ENCODE assay signal across 11 cellular contexts in genomic region chr1:54289939-54290233, GRCh38.
DNase-seq lines count a peak whose midpoint lies in the region; ATAC-seq and TF ChIP-seq lines count a peak whose summit lies in the region.
"Had no signal": no experiment of that assay in that cellular context is flagged by ENCODE, and none has a peak within 500 bp of the region (broad histone marks: within the 10 kb centered on the region; RNA-seq: fewer than 3 reads in every experiment).

No MANE protein-coding gene starts in this region.

- no peak overlapping the region for H3K23ac ChIP-seq in mesenchymal stem cell (ENCODE audit: low read length in 2 of 2)

- H3K27me3 Mint-ChIP-seq in activated T-cell treated with anti-CD3 and anti-CD28 coated beads, Interleukin-2, amount 50 U/mL, for 72 hours (ENCODE audit: low read depth), result no peaks in the 10 kb centered on the region
- H3K27me3 Mint-ChIP-seq in glutamatergic neuron (ENCODE audit: unreplicated experiment), result peaks cover 40% of the 10 kb centered on the region

- no peak overlapping the region for H2AK5ac ChIP-seq in mesenchymal stem cell (ENCODE audit: low read length, severe bottlenecking)

- no peak overlapping the region for H3K18ac ChIP-seq in mesenchymal stem cell (ENCODE audit: low read depth in 1 of 2, low read length in 2 of 2)

- intact Hi-C loops in tibial artery (cut with DNase I; ENCODE audit: low total_unique reads), result no loop called here

- no peak for DNase-seq in activated T-cell treated with anti-CD3 and anti-CD28 coated beads, Interleukin-2, amount 50 U/mL, for 72 hours
- DNase-seq in activated T-cell treated with anti-CD3 and anti-CD28 coated beads for 4 hours, result no peak
- no peak for DNase-seq in activated naive CD4-positive, alpha-beta T cell treated with anti-CD3 and anti-CD28 coated beads, Interleukin-2, amount 50 U/mL, for 72 hours (ENCODE audit: low spot score in 2 of 2)
- no peak for DNase-seq in mesenchymal stem cell
- peak; percentile 38 to 79 for DNase-seq in tibial artery
- no peak for DNase-seq in NCI-H2227 (lab: John Stamatoyannopoulos, UW; ENCODE audit: unreplicated experiment)
- no peak for DNase-seq in amniotic stem cell (lab: John Stamatoyannopoulos, UW)
- DNase-seq in glutamatergic neuron, result no peak
- DNase-seq: DMS79 treated with DMSO at 0.1 percent for 48 hours, NCI-H2171, trophoblast cell had no signal

- H3K4me3 Mint-ChIP-seq in activated T-cell treated with anti-CD3 and anti-CD28 coated beads, Interleukin-2, amount 50 U/mL, for 72 hours, result peak overlapping the region in 1 of 2 donors; percentile 31
- no peak overlapping the region for H3K4me3 Mint-ChIP-seq in glutamatergic neuron (ENCODE audit: unreplicated experiment)

- WGBS in mesenchymal stem cell, result 97% methylated on average over 1 of the region's 1 CpG

- H3K4me3 ChIP-seq in mesenchymal stem cell (ENCODE audit: insufficient read depth in 1 of 2, low read depth in 1 of 2, low read length in 2 of 2), result no peak overlapping the region
- H3K4me3 ChIP-seq in tibial artery, result no peak overlapping the region

- no peak overlapping the region for H3K4ac ChIP-seq in mesenchymal stem cell (ENCODE audit: low read depth in 1 of 2, low read length in 2 of 2)

- no peak overlapping the region for H3K14ac ChIP-seq in mesenchymal stem cell (ENCODE audit: low read length in 2 of 2)

- H2BK12ac ChIP-seq in mesenchymal stem cell (ENCODE audit: low read length in 2 of 2), result no peak overlapping the region

- no peak for ATAC-seq in activated T-cell treated with anti-CD3 and anti-CD28 coated beads, Interleukin-2, amount 50 U/mL, for 72 hours (replicated peaks in 1 of 2)
- no peak for ATAC-seq in activated naive CD4-positive, alpha-beta T cell treated with anti-CD3 and anti-CD28 coated beads, Interleukin-2, amount 50 U/mL, for 72 hours

- peak overlapping the region; percentile 0 for H3K27ac Mint-ChIP-seq in activated T-cell treated with anti-CD3 and anti-CD28 coated beads, Interleukin-2, amount 50 U/mL, for 72 hours
- H3K27ac Mint-ChIP-seq in activated naive CD4-positive, alpha-beta T cell treated with anti-CD3 and anti-CD28 coated beads, Interleukin-2, amount 50 U/mL, for 72 hours, result peak overlapping the region; percentile 13 to 87
- no peak overlapping the region for H3K27ac Mint-ChIP-seq in glutamatergic neuron (ENCODE audit: unreplicated experiment)

- TF ChIP-seq CTCF in tibial artery (IDR thresholded peaks at IDR 0.05), result no peak
- TF ChIP-seq CTCF in glutamatergic neuron (IDR thresholded peaks at IDR 0.05; ENCODE audit: partially characterized antibody, unreplicated experiment), result no peak

- H3K9me3 Mint-ChIP-seq in activated T-cell treated with anti-CD3 and anti-CD28 coated beads, Interleukin-2, amount 50 U/mL, for 72 hours, result no peaks in the 10 kb centered on the region
- H3K9me3 Mint-ChIP-seq in activated naive CD4-positive, alpha-beta T cell treated with anti-CD3 and anti-CD28 coated beads, Interleukin-2, amount 50 U/mL, for 72 hours, result no peaks in the 10 kb centered on the region
- H3K9me3 Mint-ChIP-seq in glutamatergic neuron (ENCODE audit: unreplicated experiment), result peaks cover 53% of the 10 kb centered on the region

- no peak overlapping the region for H2BK5ac ChIP-seq in mesenchymal stem cell (ENCODE audit: low read depth, low read length, poor library complexity, severe bottlenecking)

- H3K4me1 Mint-ChIP-seq in activated T-cell treated with anti-CD3 and anti-CD28 coated beads, Interleukin-2, amount 50 U/mL, for 72 hours (ENCODE audit: low read depth), result peaks cover 70% of the 10 kb centered on the region
- peaks cover 77% of the 10 kb centered on the region for H3K4me1 Mint-ChIP-seq in glutamatergic neuron (ENCODE audit: low read depth, unreplicated experiment)

- no peaks in the 10 kb centered on the region for H3K36me3 Mint-ChIP-seq in activated T-cell treated with anti-CD3 and anti-CD28 coated beads, Interleukin-2, amount 50 U/mL, for 72 hours (ENCODE audit: insufficient read depth in 2 of 2)
- H3K36me3 Mint-ChIP-seq in activated naive CD4-positive, alpha-beta T cell treated with anti-CD3 and anti-CD28 coated beads, Interleukin-2, amount 50 U/mL, for 72 hours, result peaks cover 0 to 5% of the 10 kb centered on the region in 2 donors
- no peaks in the 10 kb centered on the region for H3K36me3 Mint-ChIP-seq in glutamatergic neuron (ENCODE audit: unreplicated experiment)

- H2BK120ac ChIP-seq in mesenchymal stem cell (ENCODE audit: low read depth, low read length), result no peak overlapping the region

- no peak overlapping the region for H3K4me2 ChIP-seq in mesenchymal stem cell (ENCODE audit: low read length, poor library complexity, severe bottlenecking)

- H3K79me1 ChIP-seq in mesenchymal stem cell (replicated peaks; ENCODE audit: low read length, poor library complexity, severe bottlenecking), result peaks cover 48% of the 10 kb centered on the region

- H2AFZ ChIP-seq in mesenchymal stem cell (ENCODE audit: low read depth, low read length), result no peak overlapping the region

- H3K27ac ChIP-seq in mesenchymal stem cell (ENCODE audit: low read length, poor library complexity, severe bottlenecking) (no peak overlapping the region), tibial artery (peak overlapping the region; percentile 87 to 98)

- H3K4me1 ChIP-seq in mesenchymal stem cell (ENCODE audit: control insufficient read depth, insufficient read depth, low read depth, low read length) (peaks cover 17% of the 10 kb centered on the region), tibial artery (peaks cover 0 to 100% (median 90%) of the 10 kb centered on the region in 4 donors)

- H3K9ac ChIP-seq in mesenchymal stem cell (ENCODE audit: low read length), result peak overlapping the region; percentile 46

- no peaks in the 10 kb centered on the region for H3K9me3 ChIP-seq in mesenchymal stem cell (ENCODE audit: control insufficient read depth, low read length)
- no peaks in the 10 kb centered on the region for H3K9me3 ChIP-seq in tibial artery

- H4K8ac ChIP-seq in mesenchymal stem cell (ENCODE audit: low read length), result no peak overlapping the region

- peaks cover 0 to 3% of the 10 kb centered on the region in 2 experiments for H3K36me3 ChIP-seq in mesenchymal stem cell (ENCODE audit: control insufficient read depth in 1 of 2, insufficient read depth in 2 of 2, low read depth in 1 of 2, low read length in 2 of 2)
- no peaks in the 10 kb centered on the region for H3K36me3 ChIP-seq in tibial artery

- H3K27me3 ChIP-seq in mesenchymal stem cell (ENCODE audit: control insufficient read depth in 1 of 2, insufficient read depth in 1 of 2, low read length in 2 of 2) (no peaks in the 10 kb centered on the region), tibial artery (no peaks in the 10 kb centered on the region)

- H4K91ac ChIP-seq in mesenchymal stem cell (ENCODE audit: low read length), result peak overlapping the region; percentile 29

- no peak overlapping the region for H2BK15ac ChIP-seq in mesenchymal stem cell (ENCODE audit: low read depth, poor library complexity, severe bottlenecking)

Comparison
In these comparisons a context has a peak if more than half of its experiments do, and no peak if none do; other contexts are left out.
1. DNase-seq: peak in tibial artery (2 of 2); none in activated T-cell treated with anti-CD3 and anti-CD28 coated beads, Interleukin-2, amount 50 U/mL, for 72 hours (0 of 2), activated T-cell treated with anti-CD3 and anti-CD28 coated beads for 4 hours (single experiment), activated naive CD4-positive, alpha-beta T cell treated with anti-CD3 and anti-CD28 coated beads, Interleukin-2, amount 50 U/mL, for 72 hours (0 of 2), mesenchymal stem cell (single experiment), NCI-H2227 (single experiment), amniotic stem cell (single experiment) and glutamatergic neuron (single experiment).